Comparison of ENCODE assay signal across 1 cellular context in the genomic region with DNA sequence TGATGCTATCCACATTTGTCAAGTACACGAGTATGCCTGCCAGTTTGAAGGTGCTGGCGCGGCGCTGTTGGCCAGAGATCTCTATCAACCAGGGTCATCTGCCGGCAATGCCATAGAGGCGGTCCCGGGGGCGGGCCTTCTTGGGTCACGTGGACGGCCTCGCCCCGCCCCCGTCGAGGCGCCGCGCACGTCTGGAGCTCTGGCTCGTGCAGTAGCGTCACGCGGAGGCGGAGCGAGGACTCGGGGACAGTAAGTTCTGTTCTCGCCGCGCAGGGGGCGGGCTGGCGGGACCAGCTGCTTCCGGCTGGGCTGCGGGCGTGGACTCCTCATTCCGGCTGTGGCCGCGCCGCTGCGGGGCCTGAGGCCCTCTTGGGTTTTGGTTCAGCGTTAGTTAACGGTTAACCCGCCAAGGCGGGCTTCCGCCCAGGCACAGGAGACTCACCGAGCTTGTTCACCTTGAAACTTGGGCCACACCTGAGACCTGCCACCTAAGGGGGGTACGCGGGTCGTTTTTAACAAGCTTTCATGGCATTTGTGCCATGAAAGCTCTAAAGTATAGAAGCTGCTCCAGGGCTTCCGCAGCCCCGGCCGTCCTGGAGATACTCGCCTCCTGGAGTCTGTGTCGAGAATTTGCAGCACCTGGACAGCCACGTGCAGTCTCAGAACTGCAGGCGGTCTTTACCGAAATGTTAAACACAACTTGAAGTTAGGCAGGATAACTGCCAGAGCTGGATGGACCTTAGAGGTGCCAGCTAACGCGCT.
A peak's percentile ranks its signal among the peaks of the same experiment; 100 is the strongest.
TF ChIP-seq lines count a peak whose summit lies in the region.

RFESD (plus strand) TSS at position 209 of the 762 bp plus-strand sequence. CDS start 5,495 bp downstream, outside the sequence.

TF ChIP-seq in K562, 482 proteins besides CTCF, POLR2A, EP300 and RAD21 (continued from another document and continues in another):
- TF ChIP-seq, protein P1, sequence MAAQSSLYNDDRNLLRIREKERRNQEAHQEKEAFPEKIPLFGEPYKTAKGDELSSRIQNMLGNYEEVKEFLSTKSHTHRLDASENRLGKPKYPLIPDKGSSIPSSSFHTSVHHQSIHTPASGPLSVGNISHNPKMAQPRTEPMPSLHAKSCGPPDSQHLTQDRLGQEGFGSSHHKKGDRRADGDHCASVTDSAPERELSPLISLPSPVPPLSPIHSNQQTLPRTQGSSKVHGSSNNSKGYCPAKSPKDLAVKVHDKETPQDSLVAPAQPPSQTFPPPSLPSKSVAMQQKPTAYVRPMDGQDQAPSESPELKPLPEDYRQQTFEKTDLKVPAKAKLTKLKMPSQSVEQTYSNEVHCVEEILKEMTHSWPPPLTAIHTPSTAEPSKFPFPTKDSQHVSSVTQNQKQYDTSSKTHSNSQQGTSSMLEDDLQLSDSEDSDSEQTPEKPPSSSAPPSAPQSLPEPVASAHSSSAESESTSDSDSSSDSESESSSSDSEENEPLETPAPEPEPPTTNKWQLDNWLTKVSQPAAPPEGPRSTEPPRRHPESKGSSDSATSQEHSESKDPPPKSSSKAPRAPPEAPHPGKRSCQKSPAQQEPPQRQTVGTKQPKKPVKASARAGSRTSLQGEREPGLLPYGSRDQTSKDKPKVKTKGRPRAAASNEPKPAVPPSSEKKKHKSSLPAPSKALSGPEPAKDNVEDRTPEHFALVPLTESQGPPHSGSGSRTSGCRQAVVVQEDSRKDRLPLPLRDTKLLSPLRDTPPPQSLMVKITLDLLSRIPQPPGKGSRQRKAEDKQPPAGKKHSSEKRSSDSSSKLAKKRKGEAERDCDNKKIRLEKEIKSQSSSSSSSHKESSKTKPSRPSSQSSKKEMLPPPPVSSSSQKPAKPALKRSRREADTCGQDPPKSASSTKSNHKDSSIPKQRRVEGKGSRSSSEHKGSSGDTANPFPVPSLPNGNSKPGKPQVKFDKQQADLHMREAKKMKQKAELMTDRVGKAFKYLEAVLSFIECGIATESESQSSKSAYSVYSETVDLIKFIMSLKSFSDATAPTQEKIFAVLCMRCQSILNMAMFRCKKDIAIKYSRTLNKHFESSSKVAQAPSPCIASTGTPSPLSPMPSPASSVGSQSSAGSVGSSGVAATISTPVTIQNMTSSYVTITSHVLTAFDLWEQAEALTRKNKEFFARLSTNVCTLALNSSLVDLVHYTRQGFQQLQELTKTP (IDR thresholded peaks at IDR 0.05; ENCODE audit: low read depth in 1 of 2, partially characterized antibody in 2 of 2): peak; percentile 48 to 57
- TF ChIP-seq, protein P2, sequence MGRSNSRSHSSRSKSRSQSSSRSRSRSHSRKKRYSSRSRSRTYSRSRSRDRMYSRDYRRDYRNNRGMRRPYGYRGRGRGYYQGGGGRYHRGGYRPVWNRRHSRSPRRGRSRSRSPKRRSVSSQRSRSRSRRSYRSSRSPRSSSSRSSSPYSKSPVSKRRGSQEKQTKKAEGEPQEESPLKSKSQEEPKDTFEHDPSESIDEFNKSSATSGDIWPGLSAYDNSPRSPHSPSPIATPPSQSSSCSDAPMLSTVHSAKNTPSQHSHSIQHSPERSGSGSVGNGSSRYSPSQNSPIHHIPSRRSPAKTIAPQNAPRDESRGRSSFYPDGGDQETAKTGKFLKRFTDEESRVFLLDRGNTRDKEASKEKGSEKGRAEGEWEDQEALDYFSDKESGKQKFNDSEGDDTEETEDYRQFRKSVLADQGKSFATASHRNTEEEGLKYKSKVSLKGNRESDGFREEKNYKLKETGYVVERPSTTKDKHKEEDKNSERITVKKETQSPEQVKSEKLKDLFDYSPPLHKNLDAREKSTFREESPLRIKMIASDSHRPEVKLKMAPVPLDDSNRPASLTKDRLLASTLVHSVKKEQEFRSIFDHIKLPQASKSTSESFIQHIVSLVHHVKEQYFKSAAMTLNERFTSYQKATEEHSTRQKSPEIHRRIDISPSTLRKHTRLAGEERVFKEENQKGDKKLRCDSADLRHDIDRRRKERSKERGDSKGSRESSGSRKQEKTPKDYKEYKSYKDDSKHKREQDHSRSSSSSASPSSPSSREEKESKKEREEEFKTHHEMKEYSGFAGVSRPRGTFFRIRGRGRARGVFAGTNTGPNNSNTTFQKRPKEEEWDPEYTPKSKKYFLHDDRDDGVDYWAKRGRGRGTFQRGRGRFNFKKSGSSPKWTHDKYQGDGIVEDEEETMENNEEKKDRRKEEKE (IDR thresholded peaks at IDR 0.05; ENCODE audit: borderline replicate concordance in 1 of 2, control insufficient read depth in 1 of 2, low read depth in 2 of 2, low read length in 1 of 2): peak in 1 of 2 experiments; percentile 92; a peak in 1 of 4 replicates
- TF ChIP-seq, protein P3, sequence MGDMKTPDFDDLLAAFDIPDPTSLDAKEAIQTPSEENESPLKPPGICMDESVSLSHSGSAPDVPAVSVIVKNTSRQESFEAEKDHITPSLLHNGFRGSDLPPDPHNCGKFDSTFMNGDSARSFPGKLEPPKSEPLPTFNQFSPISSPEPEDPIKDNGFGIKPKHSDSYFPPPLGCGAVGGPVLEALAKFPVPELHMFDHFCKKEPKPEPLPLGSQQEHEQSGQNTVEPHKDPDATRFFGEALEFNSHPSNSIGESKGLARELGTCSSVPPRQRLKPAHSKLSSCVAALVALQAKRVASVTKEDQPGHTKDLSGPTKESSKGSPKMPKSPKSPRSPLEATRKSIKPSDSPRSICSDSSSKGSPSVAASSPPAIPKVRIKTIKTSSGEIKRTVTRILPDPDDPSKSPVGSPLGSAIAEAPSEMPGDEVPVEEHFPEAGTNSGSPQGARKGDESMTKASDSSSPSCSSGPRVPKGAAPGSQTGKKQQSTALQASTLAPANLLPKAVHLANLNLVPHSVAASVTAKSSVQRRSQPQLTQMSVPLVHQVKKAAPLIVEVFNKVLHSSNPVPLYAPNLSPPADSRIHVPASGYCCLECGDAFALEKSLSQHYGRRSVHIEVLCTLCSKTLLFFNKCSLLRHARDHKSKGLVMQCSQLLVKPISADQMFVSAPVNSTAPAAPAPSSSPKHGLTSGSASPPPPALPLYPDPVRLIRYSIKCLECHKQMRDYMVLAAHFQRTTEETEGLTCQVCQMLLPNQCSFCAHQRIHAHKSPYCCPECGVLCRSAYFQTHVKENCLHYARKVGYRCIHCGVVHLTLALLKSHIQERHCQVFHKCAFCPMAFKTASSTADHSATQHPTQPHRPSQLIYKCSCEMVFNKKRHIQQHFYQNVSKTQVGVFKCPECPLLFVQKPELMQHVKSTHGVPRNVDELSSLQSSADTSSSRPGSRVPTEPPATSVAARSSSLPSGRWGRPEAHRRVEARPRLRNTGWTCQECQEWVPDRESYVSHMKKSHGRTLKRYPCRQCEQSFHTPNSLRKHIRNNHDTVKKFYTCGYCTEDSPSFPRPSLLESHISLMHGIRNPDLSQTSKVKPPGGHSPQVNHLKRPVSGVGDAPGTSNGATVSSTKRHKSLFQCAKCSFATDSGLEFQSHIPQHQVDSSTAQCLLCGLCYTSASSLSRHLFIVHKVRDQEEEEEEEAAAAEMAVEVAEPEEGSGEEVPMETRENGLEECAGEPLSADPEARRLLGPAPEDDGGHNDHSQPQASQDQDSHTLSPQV (IDR thresholded peaks at IDR 0.05): peak; percentile 57; the same call in 1 of the 2 replicates
- TF ChIP-seq, protein P4, sequence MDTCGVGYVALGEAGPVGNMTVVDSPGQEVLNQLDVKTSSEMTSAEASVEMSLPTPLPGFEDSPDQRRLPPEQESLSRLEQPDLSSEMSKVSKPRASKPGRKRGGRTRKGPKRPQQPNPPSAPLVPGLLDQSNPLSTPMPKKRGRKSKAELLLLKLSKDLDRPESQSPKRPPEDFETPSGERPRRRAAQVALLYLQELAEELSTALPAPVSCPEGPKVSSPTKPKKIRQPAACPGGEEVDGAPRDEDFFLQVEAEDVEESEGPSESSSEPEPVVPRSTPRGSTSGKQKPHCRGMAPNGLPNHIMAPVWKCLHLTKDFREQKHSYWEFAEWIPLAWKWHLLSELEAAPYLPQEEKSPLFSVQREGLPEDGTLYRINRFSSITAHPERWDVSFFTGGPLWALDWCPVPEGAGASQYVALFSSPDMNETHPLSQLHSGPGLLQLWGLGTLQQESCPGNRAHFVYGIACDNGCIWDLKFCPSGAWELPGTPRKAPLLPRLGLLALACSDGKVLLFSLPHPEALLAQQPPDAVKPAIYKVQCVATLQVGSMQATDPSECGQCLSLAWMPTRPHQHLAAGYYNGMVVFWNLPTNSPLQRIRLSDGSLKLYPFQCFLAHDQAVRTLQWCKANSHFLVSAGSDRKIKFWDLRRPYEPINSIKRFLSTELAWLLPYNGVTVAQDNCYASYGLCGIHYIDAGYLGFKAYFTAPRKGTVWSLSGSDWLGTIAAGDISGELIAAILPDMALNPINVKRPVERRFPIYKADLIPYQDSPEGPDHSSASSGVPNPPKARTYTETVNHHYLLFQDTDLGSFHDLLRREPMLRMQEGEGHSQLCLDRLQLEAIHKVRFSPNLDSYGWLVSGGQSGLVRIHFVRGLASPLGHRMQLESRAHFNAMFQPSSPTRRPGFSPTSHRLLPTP (IDR thresholded peaks at IDR 0.05; ENCODE audit: borderline replicate concordance, extremely low read depth, insufficient read length): no peak
- 0 out of 2 replicates have a peak, but pooled peaks have one; percentile 2 for TF ChIP-seq CREB3 (tag; conservative IDR thresholded peaks at IDR 0.05; ENCODE audit: low read depth)
- TF ChIP-seq, protein P5, sequence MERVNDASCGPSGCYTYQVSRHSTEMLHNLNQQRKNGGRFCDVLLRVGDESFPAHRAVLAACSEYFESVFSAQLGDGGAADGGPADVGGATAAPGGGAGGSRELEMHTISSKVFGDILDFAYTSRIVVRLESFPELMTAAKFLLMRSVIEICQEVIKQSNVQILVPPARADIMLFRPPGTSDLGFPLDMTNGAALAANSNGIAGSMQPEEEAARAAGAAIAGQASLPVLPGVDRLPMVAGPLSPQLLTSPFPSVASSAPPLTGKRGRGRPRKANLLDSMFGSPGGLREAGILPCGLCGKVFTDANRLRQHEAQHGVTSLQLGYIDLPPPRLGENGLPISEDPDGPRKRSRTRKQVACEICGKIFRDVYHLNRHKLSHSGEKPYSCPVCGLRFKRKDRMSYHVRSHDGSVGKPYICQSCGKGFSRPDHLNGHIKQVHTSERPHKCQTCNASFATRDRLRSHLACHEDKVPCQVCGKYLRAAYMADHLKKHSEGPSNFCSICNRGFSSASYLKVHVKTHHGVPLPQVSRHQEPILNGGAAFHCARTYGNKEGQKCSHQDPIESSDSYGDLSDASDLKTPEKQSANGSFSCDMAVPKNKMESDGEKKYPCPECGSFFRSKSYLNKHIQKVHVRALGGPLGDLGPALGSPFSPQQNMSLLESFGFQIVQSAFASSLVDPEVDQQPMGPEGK (CRISPR knock-in tag; IDR thresholded peaks at IDR 0.05; ENCODE audit: borderline replicate concordance): no peak
- TF ChIP-seq OTX1 (CRISPR knock-in tag; IDR thresholded peaks at IDR 0.05): no peak
- TF ChIP-seq NR2F6 (CRISPR knock-in tag; IDR thresholded peaks at IDR 0.05): no peak
- 0 out of 2 replicates have a peak, but pooled peaks have one; percentile 52 for TF ChIP-seq TCF3 (CRISPR knock-in tag; IDR thresholded peaks at IDR 0.05)
- no peak for TF ChIP-seq RCOR1 (IDR thresholded peaks at IDR 0.05; ENCODE audit: borderline replicate concordance in 1 of 2, low read depth in 2 of 2, low read length in 2 of 2)
- peak; percentile 41; the same call in 1 of the 2 replicates for TF ChIP-seq LEF1 (IDR thresholded peaks at IDR 0.05)
- TF ChIP-seq CBX3 (IDR thresholded peaks at IDR 0.05; ENCODE audit: borderline replicate concordance in 1 of 2, low read length in 2 of 2): no peak; a peak in 1 of 3 replicates
- peak; percentile 86 for TF ChIP-seq CREB1 (IDR thresholded peaks at IDR 0.05)
- TF ChIP-seq CREB1 (CRISPR knock-in tag; IDR thresholded peaks at IDR 0.05): peak; percentile 86
- no peak for TF ChIP-seq SNAPC5 (CRISPR knock-in tag; IDR thresholded peaks at IDR 0.05)
- peak; percentile 88 for TF ChIP-seq MYC (IDR thresholded peaks at IDR 0.05; ENCODE audit: low read depth, low read length)
- no peak for TF ChIP-seq MYC (CRISPR knock-in tag; IDR thresholded peaks at IDR 0.05; ENCODE audit: borderline replicate concordance, low read depth)
- TF ChIP-seq DDX20 (tag; IDR thresholded peaks at IDR 0.05; ENCODE audit: low read depth): no peak
- TF ChIP-seq ZNF586 (CRISPR knock-in tag; conservative IDR thresholded peaks at IDR 0.05): no peak
- no peak for TF ChIP-seq BMI1 (IDR thresholded peaks at IDR 0.05; ENCODE audit: low read length)
- no peak for TF ChIP-seq ID3 (CRISPR knock-in tag; IDR thresholded peaks at IDR 0.05)
- TF ChIP-seq ID3 (tag; IDR thresholded peaks at IDR 0.05): no peak
- TF ChIP-seq ZBED1 (IDR thresholded peaks at IDR 0.05): no peak
- TF ChIP-seq, protein P6, sequence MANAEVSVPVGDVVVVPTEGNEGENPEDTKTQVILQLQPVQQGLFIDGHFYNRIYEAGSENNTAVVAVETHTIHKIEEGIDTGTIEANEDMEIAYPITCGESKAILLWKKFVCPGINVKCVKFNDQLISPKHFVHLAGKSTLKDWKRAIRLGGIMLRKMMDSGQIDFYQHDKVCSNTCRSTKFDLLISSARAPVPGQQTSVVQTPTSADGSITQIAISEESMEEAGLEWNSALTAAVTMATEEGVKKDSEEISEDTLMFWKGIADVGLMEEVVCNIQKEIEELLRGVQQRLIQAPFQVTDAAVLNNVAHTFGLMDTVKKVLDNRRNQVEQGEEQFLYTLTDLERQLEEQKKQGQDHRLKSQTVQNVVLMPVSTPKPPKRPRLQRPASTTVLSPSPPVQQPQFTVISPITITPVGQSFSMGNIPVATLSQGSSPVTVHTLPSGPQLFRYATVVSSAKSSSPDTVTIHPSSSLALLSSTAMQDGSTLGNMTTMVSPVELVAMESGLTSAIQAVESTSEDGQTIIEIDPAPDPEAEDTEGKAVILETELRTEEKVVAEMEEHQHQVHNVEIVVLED (CRISPR knock-in tag; IDR thresholded peaks at IDR 0.05): peak; percentile 55
- peak; percentile 36 for TF ChIP-seq SAP30 (IDR thresholded peaks at IDR 0.05; ENCODE audit: borderline replicate concordance, insufficient read depth, low read depth, low read length, poor library complexity, severe bottlenecking)
- no peak for TF ChIP-seq CAMTA2 (CRISPR knock-in tag; conservative IDR thresholded peaks at IDR 0.05)
- TF ChIP-seq ZNF395 (CRISPR knock-in tag; IDR thresholded peaks at IDR 0.05): no peak
- TF ChIP-seq BRF1 (IDR thresholded peaks at IDR 0.05; ENCODE audit: borderline replicate concordance, extremely low read depth, insufficient read length): no peak
- no peak for TF ChIP-seq ETS2 (tag; IDR thresholded peaks at IDR 0.05; ENCODE audit: borderline replicate concordance, poor library complexity, severe bottlenecking)
